In genomic region chr3:171195686-171196085, GRCh38 we compare ENCODE assay signal across 1 cellular context.
TF ChIP-seq lines count a peak whose summit lies in the region.

No MANE protein-coding gene starts in this region.

TF ChIP-seq in IMR-90, 13 proteins besides CTCF, POLR2A, EP300 and RAD21 (continued from another document):
- TF ChIP-seq, protein P1, sequence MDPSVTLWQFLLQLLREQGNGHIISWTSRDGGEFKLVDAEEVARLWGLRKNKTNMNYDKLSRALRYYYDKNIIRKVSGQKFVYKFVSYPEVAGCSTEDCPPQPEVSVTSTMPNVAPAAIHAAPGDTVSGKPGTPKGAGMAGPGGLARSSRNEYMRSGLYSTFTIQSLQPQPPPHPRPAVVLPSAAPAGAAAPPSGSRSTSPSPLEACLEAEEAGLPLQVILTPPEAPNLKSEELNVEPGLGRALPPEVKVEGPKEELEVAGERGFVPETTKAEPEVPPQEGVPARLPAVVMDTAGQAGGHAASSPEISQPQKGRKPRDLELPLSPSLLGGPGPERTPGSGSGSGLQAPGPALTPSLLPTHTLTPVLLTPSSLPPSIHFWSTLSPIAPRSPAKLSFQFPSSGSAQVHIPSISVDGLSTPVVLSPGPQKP (IDR thresholded peaks at IDR 0.05; ENCODE audit: borderline replicate concordance, low read depth, low read length), result no peak
